ENCODE assay signal across 1 cellular context in genomic region chr2:138780908-138781307, GRCh38.
TF ChIP-seq lines count a peak whose summit lies in the region.

No MANE protein-coding gene starts in this region.

TF ChIP-seq in GM23338, 12 proteins besides CTCF, POLR2A, EP300 and RAD21:
- no peak for TF ChIP-seq CREB1 (CRISPR knock-in tag; IDR thresholded peaks at IDR 0.05; ENCODE audit: low read depth)
- TF ChIP-seq EZH2phosphoT487 (IDR thresholded peaks at IDR 0.05; ENCODE audit: unreplicated experiment) = no peak
- TF ChIP-seq ZNF114 (CRISPR knock-in tag; IDR thresholded peaks at IDR 0.05) = no peak
- TF ChIP-seq ETS1 (IDR thresholded peaks at IDR 0.05) = no peak
- no peak for TF ChIP-seq NANOG (IDR thresholded peaks at IDR 0.05; ENCODE audit: borderline replicate concordance)
- TF ChIP-seq POLR2AphosphoS5 (IDR thresholded peaks at IDR 0.05; ENCODE audit: low read depth) = no peak
- TF ChIP-seq ZNF331 (CRISPR knock-in tag; IDR thresholded peaks at IDR 0.05; ENCODE audit: low read depth) = no peak
- TF ChIP-seq STAT1 (IDR thresholded peaks at IDR 0.05; ENCODE audit: unreplicated experiment) = no peak
- TF ChIP-seq, protein P1, sequence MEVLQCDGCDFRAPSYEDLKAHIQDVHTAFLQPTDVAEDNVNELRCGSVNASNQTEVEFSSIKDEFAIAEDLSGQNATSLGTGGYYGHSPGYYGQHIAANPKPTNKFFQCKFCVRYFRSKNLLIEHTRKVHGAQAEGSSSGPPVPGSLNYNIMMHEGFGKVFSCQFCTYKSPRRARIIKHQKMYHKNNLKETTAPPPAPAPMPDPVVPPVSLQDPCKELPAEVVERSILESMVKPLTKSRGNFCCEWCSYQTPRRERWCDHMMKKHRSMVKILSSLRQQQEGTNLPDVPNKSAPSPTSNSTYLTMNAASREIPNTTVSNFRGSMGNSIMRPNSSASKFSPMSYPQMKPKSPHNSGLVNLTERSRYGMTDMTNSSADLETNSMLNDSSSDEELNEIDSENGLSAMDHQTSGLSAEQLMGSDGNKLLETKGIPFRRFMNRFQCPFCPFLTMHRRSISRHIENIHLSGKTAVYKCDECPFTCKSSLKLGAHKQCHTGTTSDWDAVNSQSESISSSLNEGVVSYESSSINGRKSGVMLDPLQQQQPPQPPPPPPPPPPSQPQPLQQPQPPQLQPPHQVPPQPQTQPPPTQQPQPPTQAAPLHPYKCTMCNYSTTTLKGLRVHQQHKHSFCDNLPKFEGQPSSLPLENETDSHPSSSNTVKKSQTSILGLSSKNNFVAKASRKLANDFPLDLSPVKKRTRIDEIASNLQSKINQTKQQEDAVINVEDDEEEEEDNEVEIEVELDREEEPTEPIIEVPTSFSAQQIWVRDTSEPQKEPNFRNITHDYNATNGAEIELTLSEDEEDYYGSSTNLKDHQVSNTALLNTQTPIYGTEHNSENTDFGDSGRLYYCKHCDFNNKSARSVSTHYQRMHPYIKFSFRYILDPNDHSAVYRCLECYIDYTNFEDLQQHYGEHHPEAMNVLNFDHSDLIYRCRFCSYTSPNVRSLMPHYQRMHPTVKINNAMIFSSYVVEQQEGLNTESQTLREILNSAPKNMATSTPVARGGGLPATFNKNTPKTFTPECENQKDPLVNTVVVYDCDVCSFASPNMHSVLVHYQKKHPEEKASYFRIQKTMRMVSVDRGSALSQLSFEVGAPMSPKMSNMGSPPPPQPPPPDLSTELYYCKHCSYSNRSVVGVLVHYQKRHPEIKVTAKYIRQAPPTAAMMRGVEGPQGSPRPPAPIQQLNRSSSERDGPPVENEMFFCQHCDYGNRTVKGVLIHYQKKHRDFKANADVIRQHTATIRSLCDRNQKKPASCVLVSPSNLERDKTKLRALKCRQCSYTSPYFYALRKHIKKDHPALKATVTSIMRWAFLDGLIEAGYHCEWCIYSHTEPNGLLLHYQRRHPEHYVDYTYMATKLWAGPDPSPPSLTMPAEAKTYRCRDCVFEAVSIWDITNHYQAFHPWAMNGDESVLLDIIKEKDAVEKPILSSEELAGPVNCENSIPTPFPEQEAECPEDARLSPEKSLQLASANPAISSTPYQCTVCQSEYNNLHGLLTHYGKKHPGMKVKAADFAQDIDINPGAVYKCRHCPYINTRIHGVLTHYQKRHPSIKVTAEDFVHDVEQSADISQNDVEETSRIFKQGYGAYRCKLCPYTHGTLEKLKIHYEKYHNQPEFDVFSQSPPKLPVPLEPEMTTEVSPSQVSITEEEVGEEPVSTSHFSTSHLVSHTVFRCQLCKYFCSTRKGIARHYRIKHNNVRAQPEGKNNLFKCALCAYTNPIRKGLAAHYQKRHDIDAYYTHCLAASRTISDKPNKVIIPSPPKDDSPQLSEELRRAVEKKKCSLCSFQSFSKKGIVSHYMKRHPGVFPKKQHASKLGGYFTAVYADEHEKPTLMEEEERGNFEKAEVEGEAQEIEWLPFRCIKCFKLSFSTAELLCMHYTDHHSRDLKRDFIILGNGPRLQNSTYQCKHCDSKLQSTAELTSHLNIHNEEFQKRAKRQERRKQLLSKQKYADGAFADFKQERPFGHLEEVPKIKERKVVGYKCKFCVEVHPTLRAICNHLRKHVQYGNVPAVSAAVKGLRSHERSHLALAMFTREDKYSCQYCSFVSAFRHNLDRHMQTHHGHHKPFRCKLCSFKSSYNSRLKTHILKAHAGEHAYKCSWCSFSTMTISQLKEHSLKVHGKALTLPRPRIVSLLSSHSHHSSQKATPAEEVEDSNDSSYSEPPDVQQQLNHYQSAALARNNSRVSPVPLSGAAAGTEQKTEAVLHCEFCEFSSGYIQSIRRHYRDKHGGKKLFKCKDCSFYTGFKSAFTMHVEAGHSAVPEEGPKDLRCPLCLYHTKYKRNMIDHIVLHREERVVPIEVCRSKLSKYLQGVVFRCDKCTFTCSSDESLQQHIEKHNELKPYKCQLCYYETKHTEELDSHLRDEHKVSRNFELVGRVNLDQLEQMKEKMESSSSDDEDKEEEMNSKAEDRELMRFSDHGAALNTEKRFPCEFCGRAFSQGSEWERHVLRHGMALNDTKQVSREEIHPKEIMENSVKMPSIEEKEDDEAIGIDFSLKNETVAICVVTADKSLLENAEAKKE (CRISPR knock-in tag; IDR thresholded peaks at IDR 0.05) = no peak
- TF ChIP-seq REST (IDR thresholded peaks at IDR 0.05; ENCODE audit: unreplicated experiment) = no peak
- TF ChIP-seq JUNB (IDR thresholded peaks at IDR 0.05; ENCODE audit: unreplicated experiment) = no peak
- TF ChIP-seq EZH2 (IDR thresholded peaks at IDR 0.05; ENCODE audit: low read depth, unreplicated experiment) = no peak
TF ChIP-seq in GM23338: peak in this region for 0.
